Comparison of ENCODE assay signal across 1 cellular context in the genomic region with DNA sequence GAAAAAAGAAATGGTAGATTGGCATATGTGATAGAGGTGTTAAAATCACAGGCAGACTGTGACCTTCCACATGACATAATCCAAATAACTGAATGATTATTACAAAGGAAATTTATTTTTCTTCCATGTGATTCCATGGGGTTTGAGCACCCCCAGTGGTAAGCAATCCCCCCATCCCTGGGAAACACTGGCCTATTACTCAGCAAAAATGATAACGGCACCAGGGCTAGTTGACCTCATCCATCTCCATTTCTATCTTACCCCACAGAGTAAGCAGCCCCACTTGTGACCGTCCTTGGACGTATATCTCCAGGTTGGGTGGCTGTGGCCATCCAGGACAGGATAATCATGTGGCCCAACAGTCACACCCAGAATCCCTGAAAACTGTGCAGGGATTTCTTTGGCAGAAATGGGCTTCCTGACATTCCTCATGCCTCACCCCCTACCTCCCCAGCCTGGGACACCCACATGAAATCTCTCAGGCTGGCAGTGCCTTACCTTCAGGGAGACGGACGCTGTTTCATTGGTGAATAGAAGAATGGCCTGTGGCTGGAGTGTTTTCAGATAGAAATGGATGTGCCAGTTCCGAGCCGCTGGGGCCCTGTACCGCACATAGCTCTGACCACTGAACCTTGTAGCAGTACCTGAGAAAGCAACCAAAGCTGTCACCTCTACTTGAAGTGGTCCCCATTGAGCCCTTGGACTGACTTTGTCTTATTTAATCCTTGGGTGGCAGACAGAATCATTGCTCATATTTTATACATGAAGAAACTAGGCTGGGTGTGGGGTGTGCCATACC.
TF ChIP-seq lines count a peak whose summit lies in the region.

No MANE protein-coding gene starts in this region.

TF ChIP-seq in GM23338, 12 proteins besides CTCF, POLR2A, EP300 and RAD21 (continued from another document):
- TF ChIP-seq, protein P1, sequence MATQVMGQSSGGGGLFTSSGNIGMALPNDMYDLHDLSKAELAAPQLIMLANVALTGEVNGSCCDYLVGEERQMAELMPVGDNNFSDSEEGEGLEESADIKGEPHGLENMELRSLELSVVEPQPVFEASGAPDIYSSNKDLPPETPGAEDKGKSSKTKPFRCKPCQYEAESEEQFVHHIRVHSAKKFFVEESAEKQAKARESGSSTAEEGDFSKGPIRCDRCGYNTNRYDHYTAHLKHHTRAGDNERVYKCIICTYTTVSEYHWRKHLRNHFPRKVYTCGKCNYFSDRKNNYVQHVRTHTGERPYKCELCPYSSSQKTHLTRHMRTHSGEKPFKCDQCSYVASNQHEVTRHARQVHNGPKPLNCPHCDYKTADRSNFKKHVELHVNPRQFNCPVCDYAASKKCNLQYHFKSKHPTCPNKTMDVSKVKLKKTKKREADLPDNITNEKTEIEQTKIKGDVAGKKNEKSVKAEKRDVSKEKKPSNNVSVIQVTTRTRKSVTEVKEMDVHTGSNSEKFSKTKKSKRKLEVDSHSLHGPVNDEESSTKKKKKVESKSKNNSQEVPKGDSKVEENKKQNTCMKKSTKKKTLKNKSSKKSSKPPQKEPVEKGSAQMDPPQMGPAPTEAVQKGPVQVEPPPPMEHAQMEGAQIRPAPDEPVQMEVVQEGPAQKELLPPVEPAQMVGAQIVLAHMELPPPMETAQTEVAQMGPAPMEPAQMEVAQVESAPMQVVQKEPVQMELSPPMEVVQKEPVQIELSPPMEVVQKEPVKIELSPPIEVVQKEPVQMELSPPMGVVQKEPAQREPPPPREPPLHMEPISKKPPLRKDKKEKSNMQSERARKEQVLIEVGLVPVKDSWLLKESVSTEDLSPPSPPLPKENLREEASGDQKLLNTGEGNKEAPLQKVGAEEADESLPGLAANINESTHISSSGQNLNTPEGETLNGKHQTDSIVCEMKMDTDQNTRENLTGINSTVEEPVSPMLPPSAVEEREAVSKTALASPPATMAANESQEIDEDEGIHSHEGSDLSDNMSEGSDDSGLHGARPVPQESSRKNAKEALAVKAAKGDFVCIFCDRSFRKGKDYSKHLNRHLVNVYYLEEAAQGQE (IDR thresholded peaks at IDR 0.05; ENCODE audit: unreplicated experiment), result no peak
